ENCODE assay signal across 1 cellular context in the genomic region with DNA sequence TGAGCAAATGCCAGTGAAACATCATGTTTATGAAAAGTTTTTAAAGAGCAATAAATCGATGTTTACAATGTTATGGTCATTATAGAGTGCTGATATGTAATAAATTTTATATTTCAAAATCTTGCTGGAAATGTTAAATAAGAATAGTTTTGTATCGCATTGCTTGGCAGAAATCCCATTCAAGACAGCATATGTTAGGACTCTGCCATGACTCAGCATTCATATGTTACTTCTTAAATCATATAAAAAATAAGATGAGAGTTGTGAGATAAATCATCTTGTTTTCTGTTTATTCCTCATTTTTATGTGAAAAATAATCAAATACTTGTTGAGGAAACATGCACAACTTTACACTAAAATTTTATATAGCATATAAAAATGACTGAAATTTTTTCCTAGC.
TF ChIP-seq lines count a peak whose summit lies in the region.

No MANE protein-coding gene starts in this region.

TF ChIP-seq in H1, 55 proteins besides CTCF, POLR2A, EP300 and RAD21:
- TF ChIP-seq KDM5A (IDR thresholded peaks at IDR 0.05; ENCODE audit: low read length) (no peak), TEAD4 (IDR thresholded peaks at IDR 0.05; ENCODE audit: low read depth, low read length) (no peak), BACH1 (IDR thresholded peaks at IDR 0.05; ENCODE audit: low read length) (0 out of 2 replicates have a peak, but pooled peaks have one; percentile 27), JUN (IDR thresholded peaks at IDR 0.05; ENCODE audit: low read depth, low read length) (no peak)
